8 cellular contexts compared by ENCODE assay signal in genomic region chr14:23300687-23301223, GRCh38. TPM values are rescaled to one million over a fixed set of nuclear protein-coding genes. Genes with fewer than 3 reads are reported as not detected.
DNase-seq lines count a peak whose midpoint lies in the region; ATAC-seq, FAIRE-seq and TF ChIP-seq lines count a peak whose summit lies in the region.

No MANE protein-coding gene starts in this region.

- in situ Hi-C loops in gastrocnemius medialis (cut with MboI; ENCODE audit: low sequenced_read_pairs in 4 of 4) = loop anchor here in 2 of 4 donors (25.0 kb wide), 3 partner anchors 713 to 1137 kb away; partner anchors contain the start of genes ABHD4 (in 1 of the 2), CBLN3 (in 1 of the 2), DAD1 (in 1 of the 2) and EMC9 (in 1 of the 2)

- ATAC-seq in gastrocnemius medialis = peak; percentile 32 to 34

- no peaks in the 10 kb centered on the region for H3K36me3 ChIP-seq in astrocyte (ENCODE audit: insufficient read depth, low read length)
- H3K36me3 ChIP-seq in gastrocnemius medialis = peaks cover 0 to 33% of the 10 kb centered on the region in 2 donors

- peak; percentile 19 for DNase-seq in EL
- peak; percentile 14 for DNase-seq in NB4 (ENCODE audit: low read depth)
- no peak for DNase-seq in astrocyte (ENCODE audit: low read depth)
- peak; percentile 70 to 86 for DNase-seq in gastrocnemius medialis
- DNase-seq in SK-N-DZ (ENCODE audit: low spot score) = no peak
- no peak for DNase-seq in DMS114 treated with DMSO at 0.1 percent for 48 hours (lab: John Stamatoyannopoulos, UW; ENCODE audit: unreplicated experiment)
- no peak for DNase-seq in HEK293T (ENCODE audit: extremely low spot score)

- peaks cover 6% of the 10 kb centered on the region for H3K36me3 Mint-ChIP-seq in astrocyte (ENCODE audit: low read depth, unreplicated experiment)

- H4K20me1 ChIP-seq in astrocyte (ENCODE audit: insufficient read depth, low read length) = no peaks in the 10 kb centered on the region

- H2AFZ ChIP-seq in astrocyte (ENCODE audit: low read depth, low read length) = peak overlapping the region; percentile 75

- intact Hi-C loops in gastrocnemius medialis (cut with DNase I; ENCODE audit: low total_unique reads) = loop anchor here (1.0 to 10.0 kb wide), 7 partner anchors 14 to 815 kb away; partner anchors contain the start of genes ABHD4, ACIN1, C14orf119 and HOMEZ

- POLR2A ChIA-PET in HEK293T (lab: Yijun Ruan, JAX) = interaction anchor here (1.1 to 9.6 kb wide), 8 partner anchors 10 to 813 kb away, joined by 3 to 256 read pairs (median 10); partner anchors contain the start of genes ACIN1, C14orf119, DCAF11 and HOMEZ

- peaks cover 15% of the 10 kb centered on the region for H3K4me1 ChIP-seq in astrocyte (ENCODE audit: insufficient read depth, low read length)
- peaks cover 24 to 26% of the 10 kb centered on the region in 2 donors for H3K4me1 ChIP-seq in gastrocnemius medialis

- peaks cover 19% of the 10 kb centered on the region for H3K4me1 Mint-ChIP-seq in astrocyte (ENCODE audit: low read depth, unreplicated experiment)

- TF ChIP-seq CTCF in NB4 (IDR thresholded peaks at IDR 0.05; ENCODE audit: low read depth, low read length) = no peak
- TF ChIP-seq CTCF in astrocyte (IDR thresholded peaks at IDR 0.05; ENCODE audit: insufficient read depth, low read depth, low read length) = no peak
- TF ChIP-seq CTCF in gastrocnemius medialis (IDR thresholded peaks at IDR 0.05 in 4 of 5, conservative IDR thresholded peaks at IDR 0.05 in 1 of 5) = no peak

- FAIRE-seq in astrocyte (lab: Jason Lieb, UNC) = no peak

- no peaks in the 10 kb centered on the region for H3K9me3 Mint-ChIP-seq in astrocyte (ENCODE audit: unreplicated experiment)

- H3K27ac Mint-ChIP-seq in astrocyte (ENCODE audit: unreplicated experiment) = peak overlapping the region; percentile 69

- peak overlapping the region; percentile 95 for H3K4me2 ChIP-seq in astrocyte (ENCODE audit: low read length)

- CTCF ChIA-PET in HEK293T (lab: Yijun Ruan, JAX) = interaction anchor here (0.6 to 1.5 kb wide), 10 partner anchors 11 to 1495 kb away, joined by 3 to 5 read pairs (median 4); partner anchors contain the start of genes HOMEZ and PABPN1

- H3K27me3 ChIP-seq in astrocyte (ENCODE audit: insufficient read depth, low read length) = no peaks in the 10 kb centered on the region
- no peaks in the 10 kb centered on the region for H3K27me3 ChIP-seq in gastrocnemius medialis

- no peak for TF ChIP-seq POLR2A in NB4 (IDR thresholded peaks at IDR 0.05; ENCODE audit: extremely low read depth, insufficient read length)
- peak in 1 of 2 donors; percentile 40 for TF ChIP-seq POLR2A in gastrocnemius medialis (IDR thresholded peaks at IDR 0.05)

- peaks cover 2% of the 10 kb centered on the region for H3K27me3 Mint-ChIP-seq in astrocyte (ENCODE audit: low read depth, unreplicated experiment)

- H3K9me3 ChIP-seq in astrocyte (ENCODE audit: insufficient read depth, low read depth, low read length) = no peaks in the 10 kb centered on the region
- H3K9me3 ChIP-seq in gastrocnemius medialis = no peaks in the 10 kb centered on the region

- H3K27ac ChIP-seq in astrocyte (ENCODE audit: low read depth, low read length) (peak overlapping the region; percentile 98), gastrocnemius medialis (peak overlapping the region; percentile 96 to 99 (median 98))

- peak overlapping the region; percentile 86 for H3K4me3 Mint-ChIP-seq in astrocyte (ENCODE audit: unreplicated experiment)

- peak overlapping the region; percentile 92 for H3K9ac ChIP-seq in astrocyte (ENCODE audit: low read length)

- peak overlapping the region; percentile 91 for H3K4me3 ChIP-seq in NB4 (ENCODE audit: low read depth, low read length)
- peak overlapping the region; percentile 74 for H3K4me3 ChIP-seq in astrocyte (ENCODE audit: insufficient read depth, low read depth, low read length)
- H3K4me3 ChIP-seq in iPS-11a (ENCODE audit: low read depth, low read length) = peak overlapping the region; percentile 55
- peak overlapping the region; percentile 65 to 78 (median 71) for H3K4me3 ChIP-seq in gastrocnemius medialis

- H3K79me2 ChIP-seq in astrocyte (ENCODE audit: insufficient read depth, low read length) = peaks cover 5% of the 10 kb centered on the region

TF ChIP-seq in HEK293T, 16 proteins besides CTCF, POLR2A, EP300 and RAD21:
- TF ChIP-seq ARNT (IDR thresholded peaks at IDR 0.05) (no peak), LEF1 (IDR thresholded peaks at IDR 0.05; ENCODE audit: borderline replicate concordance) (no peak)

RNA-seq across cellular contexts. Expression of gene PPP1R3E, which starts 1.9 kb away (rescaled TPM):
- total RNA-seq in astrocyte = 2.1 and 3.6 TPM in 2 replicates
- 1 to 10 TPM; 5.9 to 7.9 (median 6.7) TPM for total RNA-seq in gastrocnemius medialis
- 6.0 and 9.3 TPM in 2 replicates for polyA plus RNA-seq in SK-N-DZ (2014; cell fraction: cytosol; rRNA removed)
- 17.1 and 21.5 TPM in 2 replicates for polyA plus RNA-seq in SK-N-DZ (2014; cell fraction: nucleus; rRNA removed)

RNA-seq across cellular contexts. Expression of gene BCL2L2, which starts 5.9 kb away (rescaled TPM):
- 19.6 and 21.4 TPM in 2 replicates for total RNA-seq in astrocyte
- total RNA-seq in gastrocnemius medialis = 10 to 100 TPM; 13.4 to 24.9 (median 23.8) TPM
- polyA plus RNA-seq in SK-N-DZ (2014; cell fraction: cytosol; rRNA removed) = 20.5 and 23.3 TPM in 2 replicates
- 23.9 and 48.5 TPM in 2 replicates for polyA plus RNA-seq in SK-N-DZ (2014; cell fraction: nucleus; rRNA removed)

RNA-seq across cellular contexts. Expression of gene HOMEZ, which starts 14.8 kb away (rescaled TPM):
- total RNA-seq in astrocyte (13.7 and 16.6 TPM in 2 replicates), gastrocnemius medialis (1 to 10 TPM; 7.8 to 10.0 (median 8.4) TPM)
- 6.4 and 8.3 TPM in 2 replicates for polyA plus RNA-seq in SK-N-DZ (2014; cell fraction: cytosol; rRNA removed)
- polyA plus RNA-seq in SK-N-DZ (2014; cell fraction: nucleus; rRNA removed) = 4.6 and 10.0 TPM in 2 replicates

RNA-seq across cellular contexts. Expression of gene PABPN1, which starts 20.5 kb away (rescaled TPM):
- 147 and 162 TPM in 2 replicates for total RNA-seq in astrocyte
- 10 to 100 TPM; 15.7 to 32.8 (median 26.6) TPM for total RNA-seq in gastrocnemius medialis
- 142 and 147 TPM in 2 replicates for polyA plus RNA-seq in SK-N-DZ (2014; cell fraction: cytosol; rRNA removed)
- 567 and 701 TPM in 2 replicates for polyA plus RNA-seq in SK-N-DZ (2014; cell fraction: nucleus; rRNA removed)

RNA-seq across cellular contexts. Expression of gene SLC22A17, which starts 51.9 kb away (rescaled TPM):
- total RNA-seq in astrocyte (29.3 and 39.5 TPM in 2 replicates), gastrocnemius medialis (1 to 10 TPM in 2 of 4 donors, under 1 TPM in 2; 0.68 to 2.7 (median 1.4) TPM)
- polyA plus RNA-seq in SK-N-DZ (2014; cell fraction: cytosol; rRNA removed) = 23.2 and 28.7 TPM in 2 replicates
- polyA plus RNA-seq in SK-N-DZ (2014; cell fraction: nucleus; rRNA removed) = 59.7 and 85.7 TPM in 2 replicates

Comparison
In these comparisons a context has a peak if more than half of its experiments do, and no peak if none do; other contexts are left out.
1. DNase-seq: peak in EL (single experiment), NB4 (single experiment) and gastrocnemius medialis (2 of 2); none in astrocyte (single experiment), SK-N-DZ (single experiment), DMS114 treated with DMSO at 0.1 percent for 48 hours (single experiment) and HEK293T (single experiment).
2. Peak in every context shown above with its lines, with median percentiles within 50 percentile points of each other: H3K4me3 ChIP-seq.